17 cellular contexts compared by ENCODE assay signal in the genomic region with DNA sequence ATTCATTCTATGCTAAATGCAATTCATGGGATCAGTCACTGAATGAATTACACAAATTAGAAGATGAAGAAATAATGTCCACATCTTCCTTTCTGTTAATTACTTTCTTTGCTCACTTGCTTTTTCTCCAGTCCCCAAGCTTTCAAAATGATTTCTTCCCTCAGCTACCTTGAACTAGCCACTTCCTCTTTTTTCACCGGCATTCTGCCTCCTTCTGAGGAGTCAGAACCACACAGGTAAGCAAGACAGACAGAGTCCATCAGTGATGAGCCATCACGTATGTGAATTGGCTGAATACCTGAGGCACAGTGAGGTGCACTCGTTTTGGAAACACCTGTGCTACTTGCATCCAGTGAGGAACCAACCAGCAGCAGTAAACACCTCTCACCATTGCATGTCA.
"Had no signal": no experiment of that assay in that cellular context is flagged by ENCODE, and none has a peak within 500 bp of the region (broad histone marks: within the 10 kb centered on the region; RNA-seq: fewer than 3 reads in every experiment).

No MANE protein-coding gene starts in this region.

- H3K36me3 Mint-ChIP-seq: activated CD8-positive, alpha-beta memory T cell treated with anti-CD3 and anti-CD28 coated beads, Interleukin-2, amount 10 ng/mL, durations not matched to agents 7 days and 5 days; activated naive CD8-positive, alpha-beta T cell; immature natural killer cell; naive thymus-derived CD4-positive, alpha-beta T cell had no signal

- H3K4me1 Mint-ChIP-seq: activated CD8-positive, alpha-beta memory T cell treated with anti-CD3 and anti-CD28 coated beads, Interleukin-2, amount 10 ng/mL, durations not matched to agents 7 days and 5 days; immature natural killer cell; naive thymus-derived CD4-positive, alpha-beta T cell; neural crest cell; stimulated activated naive CD8-positive, alpha-beta T cell treated with anti-CD3 and anti-CD28 coated beads, Interleukin-15, amount 100 ng/mL, for 72 hours had no signal

- ATAC-seq: activated CD8-positive, alpha-beta memory T cell treated with anti-CD3 and anti-CD28 coated beads, Interleukin-2, amount 10 ng/mL, durations not matched to agents 7 days and 5 days; activated CD8-positive, alpha-beta T cell treated with anti-CD3 and anti-CD28 coated beads for 36 hours; left lobe of liver; lower lobe of right lung; naive thymus-derived CD4-positive, alpha-beta T cell; right lobe of liver; stimulated activated naive CD8-positive, alpha-beta T cell treated with anti-CD3 and anti-CD28 coated beads, Interleukin-15, amount 100 ng/mL, for 72 hours had no signal

- H3K27ac Mint-ChIP-seq: activated CD8-positive, alpha-beta memory T cell treated with anti-CD3 and anti-CD28 coated beads, Interleukin-2, amount 10 ng/mL, durations not matched to agents 7 days and 5 days; activated CD8-positive, alpha-beta T cell treated with anti-CD3 and anti-CD28 coated beads for 36 hours; activated naive CD8-positive, alpha-beta T cell; immature natural killer cell; naive thymus-derived CD4-positive, alpha-beta T cell had no signal

- H3K4me3 Mint-ChIP-seq: activated CD4-positive, alpha-beta T cell treated with anti-CD3 and anti-CD28 coated beads, Interleukin-2, amount 10 ng/mL, durations not matched to agents 24 days and 14 days; activated CD8-positive, alpha-beta memory T cell treated with anti-CD3 and anti-CD28 coated beads, Interleukin-2, amount 10 ng/mL, durations not matched to agents 7 days and 5 days; activated CD8-positive, alpha-beta T cell treated with anti-CD3 and anti-CD28 coated beads for 36 hours; activated naive CD8-positive, alpha-beta T cell; immature natural killer cell; naive thymus-derived CD4-positive, alpha-beta T cell; neural crest cell; stimulated activated naive CD8-positive, alpha-beta T cell treated with anti-CD3 and anti-CD28 coated beads, Interleukin-15, amount 100 ng/mL, for 72 hours had no signal

- H3K9me3 Mint-ChIP-seq: activated CD4-positive, alpha-beta T cell treated with anti-CD3 and anti-CD28 coated beads, Interleukin-2, amount 10 ng/mL, durations not matched to agents 24 days and 14 days; activated CD8-positive, alpha-beta T cell treated with anti-CD3 and anti-CD28 coated beads for 36 hours; neural crest cell; stimulated activated naive CD8-positive, alpha-beta T cell treated with anti-CD3 and anti-CD28 coated beads, Interleukin-15, amount 100 ng/mL, for 72 hours had no signal

- DNase-seq: activated CD4-positive, alpha-beta T cell treated with anti-CD3 and anti-CD28 coated beads, Interleukin-2, amount 10 ng/mL, durations not matched to agents 24 days and 14 days; activated CD8-positive, alpha-beta memory T cell treated with anti-CD3 and anti-CD28 coated beads, Interleukin-2, amount 10 ng/mL, durations not matched to agents 7 days and 5 days; activated CD8-positive, alpha-beta T cell treated with anti-CD3 and anti-CD28 coated beads for 36 hours; activated naive CD4-positive, alpha-beta T cell; activated T-cell treated with anti-CD3 and anti-CD28 coated beads, Interleukin-2, amount 50 U/mL, for 1 hour; colonic mucosa; glutamatergic neuron; immature natural killer cell; lower lobe of right lung; occipital lobe; right lobe of liver; stimulated activated naive CD8-positive, alpha-beta T cell treated with anti-CD3 and anti-CD28 coated beads, Interleukin-15, amount 100 ng/mL, for 72 hours; tibial artery had no signal

- H3K27me3 Mint-ChIP-seq: activated CD4-positive, alpha-beta T cell treated with anti-CD3 and anti-CD28 coated beads, Interleukin-2, amount 10 ng/mL, durations not matched to agents 24 days and 14 days; activated CD8-positive, alpha-beta memory T cell treated with anti-CD3 and anti-CD28 coated beads, Interleukin-2, amount 10 ng/mL, durations not matched to agents 7 days and 5 days; activated CD8-positive, alpha-beta T cell treated with anti-CD3 and anti-CD28 coated beads for 36 hours; activated naive CD8-positive, alpha-beta T cell; naive thymus-derived CD4-positive, alpha-beta T cell; stimulated activated naive CD8-positive, alpha-beta T cell treated with anti-CD3 and anti-CD28 coated beads, Interleukin-15, amount 100 ng/mL, for 72 hours had no signal
